ENCODE assay signal across 2 cellular contexts in genomic region chrX:37594755-37595382, GRCh38.
TF ChIP-seq lines count a peak whose summit lies in the region.

No MANE protein-coding gene starts in this region.

TF ChIP-seq in A549, 52 proteins besides CTCF, POLR2A, EP300 and RAD21:
- TF ChIP-seq REST (IDR thresholded peaks at IDR 0.05) (no peak), PHF8 (IDR thresholded peaks at IDR 0.05; ENCODE audit: borderline replicate concordance, low read depth) (no peak), EHF (CRISPR knock-in tag; IDR thresholded peaks at IDR 0.05) (no peak), MAZ (IDR thresholded peaks at IDR 0.05; ENCODE audit: borderline replicate concordance, low read depth, low read length) (no peak), JUN (IDR thresholded peaks at IDR 0.05) (no peak), TFCP2L1 (CRISPR knock-in tag; IDR thresholded peaks at IDR 0.05) (no peak), POLR2AphosphoS2 (conservative IDR thresholded peaks at IDR 0.05; ENCODE audit: low read length) (no peak), HEYL (CRISPR knock-in tag; IDR thresholded peaks at IDR 0.05) (no peak), HMGXB4 (CRISPR knock-in tag; IDR thresholded peaks at IDR 0.05; ENCODE audit: borderline replicate concordance) (no peak), ZC3H11A (IDR thresholded peaks at IDR 0.05) (no peak), MYC (IDR thresholded peaks at IDR 0.05; ENCODE audit: borderline replicate concordance, low read length) (no peak), ATOH8 (CRISPR knock-in tag; IDR thresholded peaks at IDR 0.05; ENCODE audit: low read depth) (no peak), GATA3 (IDR thresholded peaks at IDR 0.05; ENCODE audit: borderline replicate concordance) (no peak), CBX8 (IDR thresholded peaks at IDR 0.05) (no peak), CHD4 (IDR thresholded peaks at IDR 0.05; ENCODE audit: borderline replicate concordance) (no peak), HDAC2 (IDR thresholded peaks at IDR 0.05) (no peak)

TF ChIP-seq in IMR-90, 13 proteins besides CTCF, POLR2A, EP300 and RAD21 (continued from another document):
- no peak for TF ChIP-seq ELK1 (IDR thresholded peaks at IDR 0.05; ENCODE audit: borderline replicate concordance, low read depth, low read length)
